ENCODE assay signal across 9 cellular contexts in the genomic region with DNA sequence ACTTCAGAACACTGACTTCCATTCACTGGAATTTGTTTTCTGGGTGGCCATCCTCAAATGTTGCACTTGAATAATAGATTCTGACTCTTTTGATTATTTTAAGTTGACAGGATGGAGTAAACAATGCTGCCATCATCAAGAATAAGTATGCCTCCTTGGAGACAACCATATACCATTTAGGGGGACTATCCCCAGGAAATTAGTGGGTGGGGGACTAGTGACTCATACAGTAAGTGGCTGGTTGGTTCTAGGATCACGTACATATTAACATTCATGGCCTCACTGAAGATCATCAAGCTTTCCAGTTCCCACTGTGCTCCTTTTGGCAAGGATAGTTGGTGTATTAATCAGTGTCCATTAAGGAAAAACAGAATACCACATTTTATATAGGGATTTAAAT.
"Had no signal": no experiment of that assay in that cellular context is flagged by ENCODE, and none has a peak within 500 bp of the region (broad histone marks: within the 10 kb centered on the region; RNA-seq: fewer than 3 reads in every experiment).

No MANE protein-coding gene starts in this region.

- H3K27ac Mint-ChIP-seq: GM23338, H9, HFFc6 had no signal

- H3K4me1 ChIP-seq: HAP-1 had no signal

- ATAC-seq: GM23338, HCT116 had no signal

- DNase-seq: GM23248, GOT3, H7, H9, HCEC 1CT, HFFc6 had no signal

- H3K4me3 Mint-ChIP-seq: GM23338, H9, HFFc6 had no signal

- H3K4me3 ChIP-seq: GM23248, GM23338, HAP-1 had no signal

- H3K36me3 ChIP-seq: HAP-1 had no signal

- H3K9me3 Mint-ChIP-seq: H9 had no signal

- H3K9me3 ChIP-seq: HAP-1 had no signal

- H3K27ac ChIP-seq: GM23248 had no signal
